ENCODE assay signal across 9 cellular contexts in the genomic region with DNA sequence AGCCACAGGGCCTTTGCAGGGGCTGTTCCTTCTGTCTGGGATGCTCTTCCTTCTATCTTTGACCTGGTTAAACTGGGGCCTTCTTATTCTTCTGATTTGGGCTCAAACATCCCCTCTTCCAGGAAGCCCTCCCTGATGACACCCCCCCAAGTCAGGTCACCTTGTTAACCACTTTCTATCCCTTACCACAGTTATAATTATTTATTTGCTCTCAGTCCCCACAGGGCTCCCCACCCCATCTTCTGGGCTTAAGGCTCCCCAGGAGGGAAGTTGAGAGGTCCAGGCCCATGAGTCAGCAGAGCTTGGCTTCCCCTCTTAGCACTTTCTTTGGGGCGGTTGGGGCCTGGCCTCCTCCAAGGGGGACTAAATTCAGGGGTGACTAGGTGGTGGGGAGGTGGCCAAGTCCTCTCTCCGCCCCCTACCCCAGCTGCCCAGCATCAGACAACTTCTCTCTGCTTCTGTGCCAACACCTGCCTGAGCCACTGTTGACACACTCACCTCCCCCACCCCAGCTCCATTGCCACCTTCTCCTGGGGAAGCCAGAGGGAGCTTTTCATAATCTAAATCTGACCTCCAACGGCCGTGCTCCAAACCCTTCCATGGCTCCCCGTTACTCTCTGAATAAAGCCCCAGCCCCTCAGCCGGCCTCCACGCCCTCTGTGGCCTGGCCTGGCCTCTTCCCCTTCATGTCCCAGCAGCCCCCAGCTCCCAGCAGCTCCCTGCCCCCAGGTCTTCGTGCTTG.
DNase-seq lines count a peak whose midpoint lies in the region; ATAC-seq and TF ChIP-seq lines count a peak whose summit lies in the region.
"Had no signal": no experiment of that assay in that cellular context is flagged by ENCODE, and none has a peak within 500 bp of the region (broad histone marks: within the 10 kb centered on the region; RNA-seq: fewer than 3 reads in every experiment).

No MANE protein-coding gene starts in this region.

- WGBS in spleen, 5 donors: 44 to 70% (median 58%) methylated on average over 8 of the region's 8 CpGs

- no peaks in the 10 kb centered on the region for H3K9me3 ChIP-seq in spleen

- TF ChIP-seq CTCF in spleen (IDR thresholded peaks at IDR 0.05 in 8 of 11, conservative IDR thresholded peaks at IDR 0.05 in 3 of 11): no peak

- intact Hi-C loops in Right ventricle myocardium superior (cut with DNase I): no loop called here
- intact Hi-C loops in spleen (cut with DNase I; ENCODE audit: low total_unique reads): no loop called here

- ATAC-seq in Right ventricle myocardium superior (ENCODE audit: poor library complexity) (peak; percentile 58), GM19467 (IDR thresholded peaks at IDR 0.05; ENCODE audit: unreplicated experiment) (no peak)

- peaks cover 0 to 38% (median 22%) of the 10 kb centered on the region in 6 donors for H3K4me1 ChIP-seq in spleen

- peak overlapping the region in 1 of 8 donors; percentile 36 for H3K4me3 ChIP-seq in spleen

- no peak for TF ChIP-seq POLR2A in spleen (IDR thresholded peaks at IDR 0.05)

- H3K27ac ChIP-seq in spleen: peak overlapping the region; percentile 29 to 91 (median 78)

- DNase-seq in NCI-H1436 (lab: John Stamatoyannopoulos, UW) (peak; percentile 29), NCI-H1436 treated with DMSO at 0.1 percent for 48 hours (lab: John Stamatoyannopoulos, UW) (no peak), NCI-H774 (lab: John Stamatoyannopoulos, UW) (peak; percentile 27), Right ventricle myocardium superior (peak; percentile 61), spleen (no peak), amygdala (lab: John Stamatoyannopoulos, UW) (no peak), kidney tubule cell (ENCODE audit: low spot score) (no peak)
- DNase-seq: activated CD4-positive, alpha-beta T cell treated with anti-CD3 and anti-CD28 coated beads, Interleukin-2, amount 50 U/mL, for 4 hours had no signal

- no peaks in the 10 kb centered on the region for H3K36me3 ChIP-seq in spleen

- H3K27me3 ChIP-seq in spleen (replicated peaks in 1 of 7): no peaks in the 10 kb centered on the region

Comparison
In these comparisons a context has a peak if more than half of its experiments do, and no peak if none do; other contexts are left out.
1. DNase-seq: peak in NCI-H1436 (single experiment), NCI-H774 (single experiment) and Right ventricle myocardium superior (single experiment); none in NCI-H1436 treated with DMSO at 0.1 percent for 48 hours (single experiment), spleen (single experiment), amygdala (0 of 56) and kidney tubule cell (single experiment).